Comparison of ENCODE assay signal across 1 cellular context in the genomic region with DNA sequence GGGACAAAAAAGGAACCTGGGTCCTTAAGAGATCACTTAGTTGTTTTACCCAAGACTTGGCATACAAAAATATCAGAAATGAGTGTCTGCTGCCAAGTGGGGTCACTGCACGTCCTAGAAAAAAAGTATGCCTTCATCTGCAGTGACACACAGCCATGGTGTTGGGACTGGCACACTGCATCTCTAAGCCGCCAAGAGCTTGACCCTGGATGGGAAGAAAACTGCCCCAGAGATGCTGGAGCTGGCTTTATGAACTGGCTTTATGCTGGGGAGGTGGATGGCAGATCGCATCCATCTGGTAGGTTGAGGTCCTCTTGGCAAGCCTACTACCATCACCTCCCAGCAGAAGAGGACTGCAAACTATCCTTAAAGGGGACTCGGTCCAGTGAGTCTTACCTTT.
TF ChIP-seq lines count a peak whose summit lies in the region.

No MANE protein-coding gene starts in this region.

TF ChIP-seq in GM23338, 12 proteins besides CTCF, POLR2A, EP300 and RAD21 (continued from another document):
- TF ChIP-seq, protein P1, sequence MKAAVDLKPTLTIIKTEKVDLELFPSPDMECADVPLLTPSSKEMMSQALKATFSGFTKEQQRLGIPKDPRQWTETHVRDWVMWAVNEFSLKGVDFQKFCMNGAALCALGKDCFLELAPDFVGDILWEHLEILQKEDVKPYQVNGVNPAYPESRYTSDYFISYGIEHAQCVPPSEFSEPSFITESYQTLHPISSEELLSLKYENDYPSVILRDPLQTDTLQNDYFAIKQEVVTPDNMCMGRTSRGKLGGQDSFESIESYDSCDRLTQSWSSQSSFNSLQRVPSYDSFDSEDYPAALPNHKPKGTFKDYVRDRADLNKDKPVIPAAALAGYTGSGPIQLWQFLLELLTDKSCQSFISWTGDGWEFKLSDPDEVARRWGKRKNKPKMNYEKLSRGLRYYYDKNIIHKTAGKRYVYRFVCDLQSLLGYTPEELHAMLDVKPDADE (IDR thresholded peaks at IDR 0.05) = no peak
- TF ChIP-seq NANOG (IDR thresholded peaks at IDR 0.05; ENCODE audit: borderline replicate concordance) = no peak
- no peak for TF ChIP-seq JUNB (IDR thresholded peaks at IDR 0.05; ENCODE audit: unreplicated experiment)
- no peak for TF ChIP-seq EZH2phosphoT487 (IDR thresholded peaks at IDR 0.05; ENCODE audit: unreplicated experiment)
- no peak for TF ChIP-seq POLR2AphosphoS5 (IDR thresholded peaks at IDR 0.05; ENCODE audit: low read depth)
- TF ChIP-seq EZH2 (IDR thresholded peaks at IDR 0.05; ENCODE audit: low read depth, unreplicated experiment) = no peak
- no peak for TF ChIP-seq ZNF114 (CRISPR knock-in tag; IDR thresholded peaks at IDR 0.05)
- TF ChIP-seq ZNF331 (CRISPR knock-in tag; IDR thresholded peaks at IDR 0.05; ENCODE audit: low read depth) = no peak
- TF ChIP-seq STAT1 (IDR thresholded peaks at IDR 0.05; ENCODE audit: unreplicated experiment) = no peak
- TF ChIP-seq, protein P2, sequence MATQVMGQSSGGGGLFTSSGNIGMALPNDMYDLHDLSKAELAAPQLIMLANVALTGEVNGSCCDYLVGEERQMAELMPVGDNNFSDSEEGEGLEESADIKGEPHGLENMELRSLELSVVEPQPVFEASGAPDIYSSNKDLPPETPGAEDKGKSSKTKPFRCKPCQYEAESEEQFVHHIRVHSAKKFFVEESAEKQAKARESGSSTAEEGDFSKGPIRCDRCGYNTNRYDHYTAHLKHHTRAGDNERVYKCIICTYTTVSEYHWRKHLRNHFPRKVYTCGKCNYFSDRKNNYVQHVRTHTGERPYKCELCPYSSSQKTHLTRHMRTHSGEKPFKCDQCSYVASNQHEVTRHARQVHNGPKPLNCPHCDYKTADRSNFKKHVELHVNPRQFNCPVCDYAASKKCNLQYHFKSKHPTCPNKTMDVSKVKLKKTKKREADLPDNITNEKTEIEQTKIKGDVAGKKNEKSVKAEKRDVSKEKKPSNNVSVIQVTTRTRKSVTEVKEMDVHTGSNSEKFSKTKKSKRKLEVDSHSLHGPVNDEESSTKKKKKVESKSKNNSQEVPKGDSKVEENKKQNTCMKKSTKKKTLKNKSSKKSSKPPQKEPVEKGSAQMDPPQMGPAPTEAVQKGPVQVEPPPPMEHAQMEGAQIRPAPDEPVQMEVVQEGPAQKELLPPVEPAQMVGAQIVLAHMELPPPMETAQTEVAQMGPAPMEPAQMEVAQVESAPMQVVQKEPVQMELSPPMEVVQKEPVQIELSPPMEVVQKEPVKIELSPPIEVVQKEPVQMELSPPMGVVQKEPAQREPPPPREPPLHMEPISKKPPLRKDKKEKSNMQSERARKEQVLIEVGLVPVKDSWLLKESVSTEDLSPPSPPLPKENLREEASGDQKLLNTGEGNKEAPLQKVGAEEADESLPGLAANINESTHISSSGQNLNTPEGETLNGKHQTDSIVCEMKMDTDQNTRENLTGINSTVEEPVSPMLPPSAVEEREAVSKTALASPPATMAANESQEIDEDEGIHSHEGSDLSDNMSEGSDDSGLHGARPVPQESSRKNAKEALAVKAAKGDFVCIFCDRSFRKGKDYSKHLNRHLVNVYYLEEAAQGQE (IDR thresholded peaks at IDR 0.05; ENCODE audit: unreplicated experiment) = no peak
- no peak for TF ChIP-seq CREB1 (CRISPR knock-in tag; IDR thresholded peaks at IDR 0.05; ENCODE audit: low read depth)
